Comparison of ENCODE assay signal across 2 cellular contexts in the genomic region with DNA sequence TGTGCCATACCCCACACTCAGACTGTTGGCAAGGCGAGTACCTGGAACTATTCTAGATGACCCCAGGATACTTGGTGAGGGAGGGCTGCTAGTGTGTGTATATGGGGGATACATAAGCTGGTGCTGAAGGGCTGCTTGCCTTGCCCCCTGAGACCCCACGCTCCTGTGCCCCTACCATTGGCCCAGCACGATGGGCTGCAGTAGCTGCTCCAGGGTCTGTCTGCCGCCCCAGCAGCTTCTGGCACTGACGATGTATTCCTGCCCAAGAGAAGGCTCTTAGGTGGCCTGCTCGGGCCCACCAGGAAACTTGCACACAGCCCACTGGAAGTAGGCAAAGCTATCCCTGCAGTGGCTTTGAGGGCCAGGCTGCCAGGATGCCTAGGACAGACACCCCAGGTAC. TPM values are rescaled to one million over a fixed set of nuclear protein-coding genes. Genes with fewer than 3 reads are reported as not detected.
"Had no signal": no experiment of that assay in that cellular context is flagged by ENCODE, and none has a peak within 500 bp of the region (broad histone marks: within the 10 kb centered on the region; RNA-seq: fewer than 3 reads in every experiment).

No MANE protein-coding gene starts in this region.

RNA-seq across cellular contexts. Expression of a gene that starts 9.0 kb away (rescaled TPM):
- total RNA-seq: HepG2, HT1080 had no signal
